ENCODE assay signal across 1 cellular context in genomic region chr15:42149493-42150245, GRCh38.
TF ChIP-seq lines count a peak whose summit lies in the region.

No MANE protein-coding gene starts in this region.

TF ChIP-seq in GM23338, 12 proteins besides CTCF, POLR2A, EP300 and RAD21:
- TF ChIP-seq EZH2 (IDR thresholded peaks at IDR 0.05; ENCODE audit: low read depth, unreplicated experiment) (no peak), ZNF462 (CRISPR knock-in tag; IDR thresholded peaks at IDR 0.05) (no peak), STAT1 (IDR thresholded peaks at IDR 0.05; ENCODE audit: unreplicated experiment) (no peak), POLR2AphosphoS5 (IDR thresholded peaks at IDR 0.05; ENCODE audit: low read depth) (no peak), NANOG (IDR thresholded peaks at IDR 0.05; ENCODE audit: borderline replicate concordance) (no peak), JUNB (IDR thresholded peaks at IDR 0.05; ENCODE audit: unreplicated experiment) (no peak), EZH2phosphoT487 (IDR thresholded peaks at IDR 0.05; ENCODE audit: unreplicated experiment) (no peak), ZNF331 (CRISPR knock-in tag; IDR thresholded peaks at IDR 0.05; ENCODE audit: low read depth) (no peak)
